In the genomic region with DNA sequence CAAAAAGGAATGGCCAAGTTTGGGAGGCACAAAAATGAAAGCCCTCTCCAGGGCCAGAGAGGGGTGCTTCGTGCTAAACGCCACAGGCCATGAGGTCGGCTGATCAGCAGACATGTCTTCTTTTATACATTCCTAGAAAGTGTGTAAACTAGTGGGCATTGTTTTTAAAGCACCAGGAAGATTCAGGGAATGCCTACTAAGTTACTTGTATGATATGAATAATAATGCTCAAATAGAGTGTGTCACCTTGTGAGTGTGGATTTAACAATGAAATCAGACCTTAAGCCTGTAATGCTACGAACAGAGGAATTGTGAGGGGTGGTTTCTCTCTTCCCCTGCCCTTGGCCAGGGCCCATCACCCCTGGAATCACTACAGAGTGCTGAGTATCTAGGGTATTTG, we compare ENCODE assay signal across 12 cellular contexts.
DNase-seq lines count a peak whose midpoint lies in the region; ATAC-seq and TF ChIP-seq lines count a peak whose summit lies in the region.
"Had no signal": no experiment of that assay in that cellular context is flagged by ENCODE, and none has a peak within 500 bp of the region (broad histone marks: within the 10 kb centered on the region; RNA-seq: fewer than 3 reads in every experiment).

No MANE protein-coding gene starts in this region.

- BruUV-seq in PC-3 (replicated peaks; lab: Mats Ljungman, UMichigan) = no TSS peak

- H3K14ac ChIP-seq in trophoblast cell (ENCODE audit: low read length) = no peak overlapping the region

- peak overlapping the region; percentile 15 for H3K4me3 Mint-ChIP-seq in T-helper 2 cell treated with Interferon-gamma antibody and Interleukin-4, amounts not matched to agents 5 μg/mL and 100 μg/mL, for 36 hours
- H3K4me3 Mint-ChIP-seq: type B pancreatic cell had no signal

- no peaks in the 10 kb centered on the region for H3K9me3 ChIP-seq in PC-3 (ENCODE audit: low read length)
- H3K9me3 ChIP-seq in trophoblast cell (ENCODE audit: insufficient read depth, low read depth, low read length) = no peaks in the 10 kb centered on the region

- no peaks in the 10 kb centered on the region for H4K20me1 ChIP-seq in PC-3 (ENCODE audit: low read length)

- no peak overlapping the region for H2AK5ac ChIP-seq in trophoblast cell (ENCODE audit: low read length)

- H3K36me3 ChIP-seq in PC-3 (ENCODE audit: low read depth, low read length) (no peaks in the 10 kb centered on the region), trophoblast cell (ENCODE audit: control insufficient read depth in 1 of 2, insufficient read depth in 2 of 2, low read length in 2 of 2) (no peaks in the 10 kb centered on the region)

- no peaks in the 10 kb centered on the region for H3K79me2 ChIP-seq in PC-3 (ENCODE audit: low read length)
- H3K79me2 ChIP-seq in trophoblast cell (ENCODE audit: control insufficient read depth, insufficient read depth, low read length, poor library complexity) = no peaks in the 10 kb centered on the region

- H3K9ac ChIP-seq in PC-3 (ENCODE audit: low read length) (no peak overlapping the region), trophoblast cell (ENCODE audit: low read length) (no peak overlapping the region)

- WGBS in trophoblast cell (ENCODE audit: extremely low coverage, insufficient coverage, insufficient read length) = no CpG with 5 or more reads among the region's 4 CpGs

- POLR2A ChIA-PET in PC-3 (lab: Charles Lee; ENCODE audit: unreplicated experiment) = no interaction called here

- H2BK5ac ChIP-seq in trophoblast cell (ENCODE audit: low read depth, low read length, poor library complexity) = no peak overlapping the region

- H2AFZ ChIP-seq in PC-3 (ENCODE audit: low read length) (no peak overlapping the region; the same call in 1 of the 2 replicates), trophoblast cell (ENCODE audit: insufficient read depth, low read length, poor library complexity) (no peak overlapping the region)

- peaks cover 1% of the 10 kb centered on the region for H3K79me1 ChIP-seq in trophoblast cell (ENCODE audit: low read length)

- no peaks in the 10 kb centered on the region for H3K27me3 ChIP-seq in PC-3 (ENCODE audit: low read length)
- H3K27me3 ChIP-seq in trophoblast cell (ENCODE audit: insufficient read depth, low read length) = no peaks in the 10 kb centered on the region

- H3K4me3 ChIP-seq in PC-3 (ENCODE audit: low read length) = no peak overlapping the region
- no peak overlapping the region for H3K4me3 ChIP-seq in epithelial cell of esophagus (ENCODE audit: low read length)
- peak overlapping the region; percentile 23 for H3K4me3 ChIP-seq in trophoblast cell (ENCODE audit: low read depth, low read length)
- H3K4me3 ChIP-seq: K562 had no signal

- H3K18ac ChIP-seq in trophoblast cell (ENCODE audit: low read length) = no peak overlapping the region

- no peaks in the 10 kb centered on the region for H3K9me2 ChIP-seq in PC-3 (replicated peaks; ENCODE audit: low read length)

- peaks cover 3% of the 10 kb centered on the region for H3K36me3 Mint-ChIP-seq in T-helper 2 cell treated with Interferon-gamma antibody and Interleukin-4, amounts not matched to agents 5 μg/mL and 100 μg/mL, for 36 hours (ENCODE audit: low read depth)
- H3K36me3 Mint-ChIP-seq: type B pancreatic cell had no signal

- TF ChIP-seq CTCF in PC-3 (conservative IDR thresholded peaks at IDR 0.05; ENCODE audit: low read depth, low read length) = no peak
- TF ChIP-seq CTCF in epithelial cell of esophagus (IDR thresholded peaks at IDR 0.05; ENCODE audit: insufficient read depth, low read depth, low read length, missing control alignments) = no peak

- no peak overlapping the region for H2BK12ac ChIP-seq in trophoblast cell (ENCODE audit: low read length)

- peaks cover 4% of the 10 kb centered on the region for H3K9me3 Mint-ChIP-seq in T-helper 2 cell treated with Interferon-gamma antibody and Interleukin-4, amounts not matched to agents 5 μg/mL and 100 μg/mL, for 36 hours

- H3K4me1 ChIP-seq in PC-3 (ENCODE audit: insufficient read depth, low read length) = peaks cover 14% of the 10 kb centered on the region; the same call in 1 of the 2 replicates
- peaks cover 0 to 6% of the 10 kb centered on the region in 2 experiments for H3K4me1 ChIP-seq in trophoblast cell (ENCODE audit: control insufficient read depth in 1 of 2, insufficient read depth in 2 of 2, low read length in 2 of 2)

- peak; percentile 10; the same call in 1 of the 2 replicates for ATAC-seq in PC-3
- ATAC-seq in GM19023 (IDR thresholded peaks at IDR 0.05; ENCODE audit: unreplicated experiment) = no peak
- no peak for ATAC-seq in HG02970 (IDR thresholded peaks at IDR 0.05; ENCODE audit: low FRiP score, unreplicated experiment)

- H3F3A ChIP-seq in PC-3 (ENCODE audit: low read length, unreplicated experiment) = no peaks in the 10 kb centered on the region

- DNase-seq in T-helper 2 cell treated with Interferon-gamma antibody and Interleukin-4, amounts not matched to agents 5 μg/mL and 100 μg/mL, for 36 hours (ENCODE audit: low spot score) = no peak
- DNase-seq in T-helper 2 cell (no peak), PC-3 (peak; percentile 66), epithelial cell of esophagus (ENCODE audit: low read depth) (peak; percentile 53), trophoblast cell (no peak), anterior cingulate cortex (lab: John Stamatoyannopoulos, UW) (no peak)
- DNase-seq: 8988T, NCI-H187 had no signal

- no peak overlapping the region for H4K8ac ChIP-seq in trophoblast cell (ENCODE audit: low read depth, low read length)

- no peak overlapping the region for H4K12ac ChIP-seq in trophoblast cell (ENCODE audit: low read depth, low read length)

- no peak overlapping the region for H3K4me2 ChIP-seq in PC-3 (ENCODE audit: low read length)
- no peak overlapping the region for H3K4me2 ChIP-seq in trophoblast cell (ENCODE audit: low read length)

- intact Hi-C loops in PC-3 (cut with micrococcal nuclease) = no loop called here

- H3K4me1 Mint-ChIP-seq in T-helper 2 cell treated with Interferon-gamma antibody and Interleukin-4, amounts not matched to agents 5 μg/mL and 100 μg/mL, for 36 hours (ENCODE audit: low read depth) = peaks cover 42% of the 10 kb centered on the region

- H2BK120ac ChIP-seq in trophoblast cell (ENCODE audit: insufficient read depth, low read length, poor library complexity) = no peak overlapping the region

- no peak overlapping the region for H3K4ac ChIP-seq in trophoblast cell (ENCODE audit: low read depth, low read length)

- H3K27ac ChIP-seq in PC-3 (ENCODE audit: low read length) (no peak overlapping the region), trophoblast cell (ENCODE audit: low read depth, low read length) (no peak overlapping the region)

- CTCF ChIA-PET in PC-3 (lab: Charles Lee) = no interaction called here

- no peak overlapping the region for H3K23ac ChIP-seq in trophoblast cell (ENCODE audit: low read length)

- H4K91ac ChIP-seq in trophoblast cell (ENCODE audit: low read depth, low read length) = no peak overlapping the region

- peak overlapping the region; percentile 90 for H3K27ac Mint-ChIP-seq in T-helper 2 cell treated with Interferon-gamma antibody and Interleukin-4, amounts not matched to agents 5 μg/mL and 100 μg/mL, for 36 hours
- H3K27ac Mint-ChIP-seq: type B pancreatic cell had no signal

- no peaks in the 10 kb centered on the region for H3K27me3 Mint-ChIP-seq in T-helper 2 cell treated with Interferon-gamma antibody and Interleukin-4, amounts not matched to agents 5 μg/mL and 100 μg/mL, for 36 hours (ENCODE audit: low read depth)

Comparison
In these comparisons a context has a peak if more than half of its experiments do, and no peak if none do; other contexts are left out.
1. DNase-seq: peak in PC-3 (single experiment) and epithelial cell of esophagus (single experiment); none in T-helper 2 cell treated with Interferon-gamma antibody and Interleukin-4, amounts not matched to agents 5 μg/mL and 100 μg/mL, for 36 hours (single experiment), T-helper 2 cell (0 of 5), trophoblast cell (0 of 2) and anterior cingulate cortex (0 of 58).